In genomic region chr7:44882899-44883298, GRCh38 we compare ENCODE assay signal across 8 cellular contexts. TPM values are rescaled to one million over a fixed set of nuclear protein-coding genes. Genes with fewer than 3 reads are reported as not detected.
A peak's percentile ranks its signal among the peaks of the same experiment; 100 is the strongest.
DNase-seq lines count a peak whose midpoint lies in the region; ATAC-seq and TF ChIP-seq lines count a peak whose summit lies in the region.

No MANE protein-coding gene starts in this region.

- no peaks in the 10 kb centered on the region for H3K9me1 ChIP-seq in IMR-90 (ENCODE audit: insufficient read depth, low read length)

- TF ChIP-seq RAD21 in IMR-90 (IDR thresholded peaks at IDR 0.05; ENCODE audit: low read length): no peak

- H2BK120ac ChIP-seq in IMR-90 (ENCODE audit: low read depth, low read length): peak overlapping the region; percentile 16; the same call in 1 of the 2 replicates

- intact Hi-C loops in CD8-positive, alpha-beta T cell (cut with DNase I, micrococcal nuclease): loop anchor here in 1 of 2 experiments (10.0 kb wide), 1 partner anchor 398 kb away; no protein-coding TSS in a partner anchor
- intact Hi-C loops in IMR-90 (cut with micrococcal nuclease) (loop anchor here (1.0 to 5.0 kb wide), 2 partner anchors 86 to 229 kb away; partner anchors contain the start of gene TBRG4), mammary epithelial cell (cut with micrococcal nuclease) (no loop called here)

- H3K36me3 ChIP-seq in CD8-positive, alpha-beta T cell (ENCODE audit: insufficient read depth, low read length): no peaks in the 10 kb centered on the region
- H3K36me3 ChIP-seq in IMR-90 (ENCODE audit: control insufficient read depth, insufficient read depth, low read length) (peaks cover 9% of the 10 kb centered on the region), mammary epithelial cell (ENCODE audit: insufficient read depth, low read length) (peaks cover 1% of the 10 kb centered on the region)

- H3K9ac ChIP-seq in IMR-90 (ENCODE audit: low read depth, low read length): peak overlapping the region; percentile 97; the same call in 1 of the 2 replicates
- H3K9ac ChIP-seq in mammary epithelial cell (ENCODE audit: insufficient read depth, low read length): peak overlapping the region; percentile 26

- H3K4ac ChIP-seq in IMR-90 (ENCODE audit: low read depth, low read length): no peak overlapping the region; the same call in 1 of the 2 replicates

- no peak for DNase-seq in CD8-positive, alpha-beta T cell
- DNase-seq in IMR-90: peak; percentile 26
- DNase-seq in mammary epithelial cell: no peak
- DNase-seq in germinal center (ENCODE audit: low spot score): no peak
- no peak for DNase-seq in NCI-H226
- DNase-seq in endothelial cell (ENCODE audit: low spot score): no peak
- DNase-seq in stimulated activated CD4-positive, alpha-beta T cell treated with anti-CD3 and anti-CD28 coated beads, Interleukin-4, amount 100 ng/mL, for 4 hours: no peak

- peaks cover 16% of the 10 kb centered on the region for H3K9me3 Mint-ChIP-seq in CD8-positive, alpha-beta T cell
- H3K9me3 Mint-ChIP-seq in nephron (no peaks in the 10 kb centered on the region), endothelial cell (ENCODE audit: unreplicated experiment) (no peaks in the 10 kb centered on the region)

- peaks cover 22% of the 10 kb centered on the region for H3K9me3 ChIP-seq in CD8-positive, alpha-beta T cell (ENCODE audit: low read length)
- H3K9me3 ChIP-seq in IMR-90 (ENCODE audit: control insufficient read depth, insufficient read depth, low read length) (no peaks in the 10 kb centered on the region), mammary epithelial cell (replicated peaks; ENCODE audit: insufficient read depth, low read length) (no peaks in the 10 kb centered on the region)

- H4K5ac ChIP-seq in IMR-90 (ENCODE audit: low read depth, low read length): no peak overlapping the region

- H4K91ac ChIP-seq in IMR-90 (ENCODE audit: insufficient read depth, low read depth, low read length): no peak overlapping the region

- H2BK20ac ChIP-seq in IMR-90 (ENCODE audit: low read depth, low read length): no peak overlapping the region

- in situ Hi-C loops in IMR-90 (cut with MboI; ENCODE audit: low sequenced_read_pairs): no loop called here
- in situ Hi-C loops in mammary epithelial cell (cut with MboI; ENCODE audit: low sequenced_read_pairs in 2 of 2): no loop called here

- H3K36me3 Mint-ChIP-seq in CD8-positive, alpha-beta T cell: peaks cover 37% of the 10 kb centered on the region
- H3K36me3 Mint-ChIP-seq in nephron (ENCODE audit: low read depth) (peaks cover 48% of the 10 kb centered on the region), endothelial cell (ENCODE audit: low read depth, unreplicated experiment) (peaks cover 8% of the 10 kb centered on the region)

- TF ChIP-seq POLR2A in IMR-90 (IDR thresholded peaks at IDR 0.05; ENCODE audit: low read depth, low read length): no peak

- H3K4me2 ChIP-seq in IMR-90 (ENCODE audit: low read depth, low read length) (peak overlapping the region; percentile 93), mammary epithelial cell (ENCODE audit: insufficient read depth, low read depth, low read length) (peak overlapping the region; percentile 87)

- peak overlapping the region; percentile 46 for H2BK5ac ChIP-seq in IMR-90 (ENCODE audit: low read depth, low read length, poor library complexity, severe bottlenecking)

- H3K4me3 Mint-ChIP-seq in CD8-positive, alpha-beta T cell: no peak overlapping the region
- H3K4me3 Mint-ChIP-seq in nephron (peak overlapping the region; percentile 90 to 97 (median 94)), endothelial cell (ENCODE audit: unreplicated experiment) (no peak overlapping the region)

- no peak overlapping the region for H4K8ac ChIP-seq in IMR-90 (ENCODE audit: low read depth in 2 of 2, low read length in 2 of 2)

- H3K23ac ChIP-seq in IMR-90 (ENCODE audit: low read depth, low read length): peak overlapping the region; percentile 97

- WGBS in IMR-90 (ENCODE audit: extremely low coverage in 2 of 2, insufficient read length in 1 of 2), 2 experiments: no CpG with 5 or more reads among the region's 3 CpGs
- WGBS in mammary epithelial cell (ENCODE audit: low coverage, missing lambda C conversion rate): 33% methylated on average over 3 of the region's 3 CpGs

- ATAC-seq in CD8-positive, alpha-beta T cell: no peak
- ATAC-seq in IMR-90 (ENCODE audit: low read depth): no peak

- H2AK5ac ChIP-seq in IMR-90 (ENCODE audit: low read depth, low read length): no peak overlapping the region

- 0 out of 2 replicates have a peak overlapping the region, but pooled peaks have one; percentile 23 for H3K56ac ChIP-seq in IMR-90 (ENCODE audit: extremely low read depth, insufficient read depth, low read length)

- H3K14ac ChIP-seq in IMR-90 (replicated peaks; ENCODE audit: low read depth, low read length): no peak overlapping the region; the same call in 1 of the 2 replicates

- peaks cover 33% of the 10 kb centered on the region for H4K20me1 ChIP-seq in IMR-90 (ENCODE audit: insufficient read depth, low read length)
- peaks cover 2% of the 10 kb centered on the region for H4K20me1 ChIP-seq in mammary epithelial cell (ENCODE audit: insufficient read depth, low read length)

- peaks cover 37% of the 10 kb centered on the region for H3K4me1 ChIP-seq in CD8-positive, alpha-beta T cell (ENCODE audit: insufficient read depth, low read length)
- H3K4me1 ChIP-seq in IMR-90 (ENCODE audit: control insufficient read depth, insufficient read depth, low read length) (peaks cover 11% of the 10 kb centered on the region), mammary epithelial cell (ENCODE audit: insufficient read depth, low read length) (peaks cover 41% of the 10 kb centered on the region)

- H3K27ac ChIP-seq in CD8-positive, alpha-beta T cell (ENCODE audit: low read depth, low read length): no peak overlapping the region
- peak overlapping the region; percentile 25; the same call in 1 of the 2 replicates for H3K27ac ChIP-seq in IMR-90 (ENCODE audit: insufficient read depth, low read length)
- peak overlapping the region; percentile 65 for H3K27ac ChIP-seq in mammary epithelial cell (ENCODE audit: insufficient read depth, low read depth, low read length)

- no TSS peak for BruUV-seq in IMR-90 (replicated peaks; lab: Mats Ljungman, UMichigan)
- BruUV-seq in mammary epithelial cell (replicated peaks; lab: Mats Ljungman, UMichigan): no TSS peak

- peaks cover 54% of the 10 kb centered on the region for H3K4me1 Mint-ChIP-seq in CD8-positive, alpha-beta T cell (ENCODE audit: low read depth)
- H3K4me1 Mint-ChIP-seq in nephron (peaks cover 62% of the 10 kb centered on the region), endothelial cell (ENCODE audit: unreplicated experiment) (peaks cover 31% of the 10 kb centered on the region)

- H3K18ac ChIP-seq in IMR-90 (ENCODE audit: low read depth, low read length): no peak overlapping the region

- H2AFZ ChIP-seq in IMR-90 (replicated peaks; ENCODE audit: low read length, poor library complexity) (no peak overlapping the region), mammary epithelial cell (ENCODE audit: low read depth, low read length) (no peak overlapping the region)

- peaks cover 8 to 31% of the 10 kb centered on the region in 2 experiments; a peak in 3 of 4 replicates for H3K79me1 ChIP-seq in IMR-90 (ENCODE audit: low read depth in 1 of 2, low read length in 2 of 2)

- H2BK15ac ChIP-seq in IMR-90 (ENCODE audit: low read depth, low read length): no peak overlapping the region

- dilution Hi-C loops in IMR-90 (cut with HindIII; ENCODE audit: low sequenced_read_pairs, unreplicated experiment) (no loop called here), mammary epithelial cell (cut with HindIII; ENCODE audit: low sequenced_read_pairs) (loop anchor here (5.0 kb wide), 2 partner anchors 54 to 56 kb away; no protein-coding TSS in a partner anchor)

- POLR2A ChIA-PET in CD8-positive, alpha-beta T cell (lab: Charles Lee): interaction anchor here (0.6 to 3.2 kb wide), 6 partner anchors 9 to 277 kb away, joined by 3 to 15 read pairs (median 6); partner anchors contain the start of genes OGDH and TBRG4
- POLR2A ChIA-PET in IMR-90 (lab: Charles Lee; ENCODE audit: unreplicated experiment): no interaction called here

- no peak for TF ChIP-seq CTCF in CD8-positive, alpha-beta T cell (IDR thresholded peaks at IDR 0.05)
- TF ChIP-seq CTCF in IMR-90 (conservative IDR thresholded peaks at IDR 0.05; ENCODE audit: low read depth, low read length) (no peak), mammary epithelial cell (conservative IDR thresholded peaks at IDR 0.05 in 1 of 2, IDR thresholded peaks at IDR 0.05 in 1 of 2; ENCODE audit: extremely low read depth in 1 of 2, insufficient read depth in 1 of 2, low read depth in 1 of 2, low read length in 2 of 2) (no peak), nephron (IDR thresholded peaks at IDR 0.05; ENCODE audit: unreplicated experiment in 3 of 3) (no peak), endothelial cell (IDR thresholded peaks at IDR 0.05; ENCODE audit: unreplicated experiment) (no peak)

- H3K27me3 Mint-ChIP-seq in CD8-positive, alpha-beta T cell (ENCODE audit: low read depth): no peaks in the 10 kb centered on the region
- no peaks in the 10 kb centered on the region for H3K27me3 Mint-ChIP-seq in nephron (ENCODE audit: low read depth)
- peaks cover 14% of the 10 kb centered on the region for H3K27me3 Mint-ChIP-seq in endothelial cell (ENCODE audit: unreplicated experiment)

- peak overlapping the region; percentile 49 for H3K27ac Mint-ChIP-seq in CD8-positive, alpha-beta T cell
- H3K27ac Mint-ChIP-seq in nephron (peak overlapping the region; percentile 76 to 99 (median 86)), endothelial cell (ENCODE audit: unreplicated experiment) (no peak overlapping the region)

- H3K79me2 ChIP-seq in mammary epithelial cell (ENCODE audit: insufficient read depth, low read length): peaks cover 73% of the 10 kb centered on the region

- CTCF ChIA-PET in CD8-positive, alpha-beta T cell (lab: Charles Lee): interaction anchor here (1.0 to 6.6 kb wide), 4 partner anchors 25 to 39 kb away, joined by 3 to 43 read pairs (median 9); no protein-coding TSS in a partner anchor
- CTCF ChIA-PET in IMR-90 (lab: Yijun Ruan, JAX) (interaction anchor here (1.2 to 1.3 kb wide), 2 partner anchors 26 to 39 kb away, joined by 3 to 6 read pairs; no protein-coding TSS in a partner anchor), mammary epithelial cell (lab: Charles Lee; ENCODE audit: low non-redundant PET) (no interaction called here)

- no peaks in the 10 kb centered on the region for H3K27me3 ChIP-seq in CD8-positive, alpha-beta T cell (ENCODE audit: insufficient read depth, low read length)
- H3K27me3 ChIP-seq in IMR-90 (ENCODE audit: control insufficient read depth, insufficient read depth, low read length): no peaks in the 10 kb centered on the region
- H3K27me3 ChIP-seq in mammary epithelial cell (ENCODE audit: insufficient read depth, low read length): no peaks in the 10 kb centered on the region

- H3K4me3 ChIP-seq in CD8-positive, alpha-beta T cell (ENCODE audit: low read depth, low read length): no peak overlapping the region
- H3K4me3 ChIP-seq in IMR-90 (ENCODE audit: insufficient read depth, low read depth, low read length) (peak overlapping the region; percentile 61; the same call in 1 of the 2 replicates), mammary epithelial cell (replicated peaks in 1 of 3; ENCODE audit: insufficient read depth in 1 of 3, low read depth in 2 of 3, low read length in 3 of 3) (peak overlapping the region; percentile 37 to 94 (median 55))

- no peak overlapping the region for H2AK9ac ChIP-seq in IMR-90 (replicated peaks; ENCODE audit: low read depth, low read length, poor library complexity)

RNA-seq across cellular contexts. Expression of gene PURB, which starts 2.4 kb away (rescaled TPM):
- total RNA-seq in CD8-positive, alpha-beta T cell: 10 to 100 TPM; 16.3 to 16.5 TPM
- 8.8 and 15.3 TPM in 2 replicates for total RNA-seq in IMR-90 (2012; rRNA removed)
- 4.5 and 6.3 TPM in 2 replicates for polyA plus RNA-seq in IMR-90 (2012; rRNA removed)
- polyA plus RNA-seq in IMR-90 (2012; cell fraction: cytosol; rRNA removed): 2.0 and 2.1 TPM in 2 replicates
- polyA plus RNA-seq in IMR-90 (2012; cell fraction: nucleus; rRNA removed; ENCODE audit: low replicate concordance): 1.5 and 4.5 TPM in 2 replicates
- total RNA-seq in mammary epithelial cell: 10 to 100 TPM; 30.2 to 32.8 TPM
- 4.1 TPM for polyA plus RNA-seq in mammary epithelial cell
- polyA minus RNA-seq in mammary epithelial cell: 14.2 TPM
- 25.7 TPM for total RNA-seq in endothelial cell (ENCODE audit: unreplicated experiment)

RNA-seq across cellular contexts. Expression of gene H2AZ2, which starts 35.0 kb away (rescaled TPM):
- 100 to 1,000 TPM; 187 to 197 TPM for total RNA-seq in CD8-positive, alpha-beta T cell
- total RNA-seq in IMR-90 (2012; rRNA removed) (162 and 230 TPM in 2 replicates), mammary epithelial cell (100 to 1,000 TPM in 1 of 2 donors, 10 to 100 TPM in 1; 48.3 to 116 TPM), endothelial cell (ENCODE audit: unreplicated experiment) (157 TPM)
- polyA plus RNA-seq in IMR-90 (2012; rRNA removed) (135 and 156 TPM in 2 replicates), mammary epithelial cell (142 TPM)
- 141 and 213 TPM in 2 replicates for polyA plus RNA-seq in IMR-90 (2012; cell fraction: cytosol; rRNA removed)
- polyA plus RNA-seq in IMR-90 (2012; cell fraction: nucleus; rRNA removed; ENCODE audit: low replicate concordance): 57.3 and 81.6 TPM in 2 replicates
- 91.6 TPM for polyA minus RNA-seq in mammary epithelial cell

Comparison
In these comparisons a context has a peak if more than half of its experiments do, and no peak if none do; other contexts are left out.
1. H3K4me3 Mint-ChIP-seq: peak in nephron (3 of 3); none in CD8-positive, alpha-beta T cell (single experiment) and endothelial cell (single experiment).